In genomic region chr5:85545129-85545528, GRCh38 we compare ENCODE assay signal across 2 cellular contexts.
TF ChIP-seq lines count a peak whose summit lies in the region.

No MANE protein-coding gene starts in this region.

TF ChIP-seq in GM23338, 12 proteins besides CTCF, POLR2A, EP300 and RAD21:
- no peak for TF ChIP-seq STAT1 (IDR thresholded peaks at IDR 0.05; ENCODE audit: unreplicated experiment)
- TF ChIP-seq, protein P1, sequence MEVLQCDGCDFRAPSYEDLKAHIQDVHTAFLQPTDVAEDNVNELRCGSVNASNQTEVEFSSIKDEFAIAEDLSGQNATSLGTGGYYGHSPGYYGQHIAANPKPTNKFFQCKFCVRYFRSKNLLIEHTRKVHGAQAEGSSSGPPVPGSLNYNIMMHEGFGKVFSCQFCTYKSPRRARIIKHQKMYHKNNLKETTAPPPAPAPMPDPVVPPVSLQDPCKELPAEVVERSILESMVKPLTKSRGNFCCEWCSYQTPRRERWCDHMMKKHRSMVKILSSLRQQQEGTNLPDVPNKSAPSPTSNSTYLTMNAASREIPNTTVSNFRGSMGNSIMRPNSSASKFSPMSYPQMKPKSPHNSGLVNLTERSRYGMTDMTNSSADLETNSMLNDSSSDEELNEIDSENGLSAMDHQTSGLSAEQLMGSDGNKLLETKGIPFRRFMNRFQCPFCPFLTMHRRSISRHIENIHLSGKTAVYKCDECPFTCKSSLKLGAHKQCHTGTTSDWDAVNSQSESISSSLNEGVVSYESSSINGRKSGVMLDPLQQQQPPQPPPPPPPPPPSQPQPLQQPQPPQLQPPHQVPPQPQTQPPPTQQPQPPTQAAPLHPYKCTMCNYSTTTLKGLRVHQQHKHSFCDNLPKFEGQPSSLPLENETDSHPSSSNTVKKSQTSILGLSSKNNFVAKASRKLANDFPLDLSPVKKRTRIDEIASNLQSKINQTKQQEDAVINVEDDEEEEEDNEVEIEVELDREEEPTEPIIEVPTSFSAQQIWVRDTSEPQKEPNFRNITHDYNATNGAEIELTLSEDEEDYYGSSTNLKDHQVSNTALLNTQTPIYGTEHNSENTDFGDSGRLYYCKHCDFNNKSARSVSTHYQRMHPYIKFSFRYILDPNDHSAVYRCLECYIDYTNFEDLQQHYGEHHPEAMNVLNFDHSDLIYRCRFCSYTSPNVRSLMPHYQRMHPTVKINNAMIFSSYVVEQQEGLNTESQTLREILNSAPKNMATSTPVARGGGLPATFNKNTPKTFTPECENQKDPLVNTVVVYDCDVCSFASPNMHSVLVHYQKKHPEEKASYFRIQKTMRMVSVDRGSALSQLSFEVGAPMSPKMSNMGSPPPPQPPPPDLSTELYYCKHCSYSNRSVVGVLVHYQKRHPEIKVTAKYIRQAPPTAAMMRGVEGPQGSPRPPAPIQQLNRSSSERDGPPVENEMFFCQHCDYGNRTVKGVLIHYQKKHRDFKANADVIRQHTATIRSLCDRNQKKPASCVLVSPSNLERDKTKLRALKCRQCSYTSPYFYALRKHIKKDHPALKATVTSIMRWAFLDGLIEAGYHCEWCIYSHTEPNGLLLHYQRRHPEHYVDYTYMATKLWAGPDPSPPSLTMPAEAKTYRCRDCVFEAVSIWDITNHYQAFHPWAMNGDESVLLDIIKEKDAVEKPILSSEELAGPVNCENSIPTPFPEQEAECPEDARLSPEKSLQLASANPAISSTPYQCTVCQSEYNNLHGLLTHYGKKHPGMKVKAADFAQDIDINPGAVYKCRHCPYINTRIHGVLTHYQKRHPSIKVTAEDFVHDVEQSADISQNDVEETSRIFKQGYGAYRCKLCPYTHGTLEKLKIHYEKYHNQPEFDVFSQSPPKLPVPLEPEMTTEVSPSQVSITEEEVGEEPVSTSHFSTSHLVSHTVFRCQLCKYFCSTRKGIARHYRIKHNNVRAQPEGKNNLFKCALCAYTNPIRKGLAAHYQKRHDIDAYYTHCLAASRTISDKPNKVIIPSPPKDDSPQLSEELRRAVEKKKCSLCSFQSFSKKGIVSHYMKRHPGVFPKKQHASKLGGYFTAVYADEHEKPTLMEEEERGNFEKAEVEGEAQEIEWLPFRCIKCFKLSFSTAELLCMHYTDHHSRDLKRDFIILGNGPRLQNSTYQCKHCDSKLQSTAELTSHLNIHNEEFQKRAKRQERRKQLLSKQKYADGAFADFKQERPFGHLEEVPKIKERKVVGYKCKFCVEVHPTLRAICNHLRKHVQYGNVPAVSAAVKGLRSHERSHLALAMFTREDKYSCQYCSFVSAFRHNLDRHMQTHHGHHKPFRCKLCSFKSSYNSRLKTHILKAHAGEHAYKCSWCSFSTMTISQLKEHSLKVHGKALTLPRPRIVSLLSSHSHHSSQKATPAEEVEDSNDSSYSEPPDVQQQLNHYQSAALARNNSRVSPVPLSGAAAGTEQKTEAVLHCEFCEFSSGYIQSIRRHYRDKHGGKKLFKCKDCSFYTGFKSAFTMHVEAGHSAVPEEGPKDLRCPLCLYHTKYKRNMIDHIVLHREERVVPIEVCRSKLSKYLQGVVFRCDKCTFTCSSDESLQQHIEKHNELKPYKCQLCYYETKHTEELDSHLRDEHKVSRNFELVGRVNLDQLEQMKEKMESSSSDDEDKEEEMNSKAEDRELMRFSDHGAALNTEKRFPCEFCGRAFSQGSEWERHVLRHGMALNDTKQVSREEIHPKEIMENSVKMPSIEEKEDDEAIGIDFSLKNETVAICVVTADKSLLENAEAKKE (CRISPR knock-in tag; IDR thresholded peaks at IDR 0.05), result peak; percentile 37; the same call in 1 of the 2 replicates
- TF ChIP-seq ETS1 (IDR thresholded peaks at IDR 0.05), result no peak
- no peak for TF ChIP-seq ZNF331 (CRISPR knock-in tag; IDR thresholded peaks at IDR 0.05; ENCODE audit: low read depth)
- TF ChIP-seq POLR2AphosphoS5 (IDR thresholded peaks at IDR 0.05; ENCODE audit: low read depth), result no peak
- no peak for TF ChIP-seq NANOG (IDR thresholded peaks at IDR 0.05; ENCODE audit: borderline replicate concordance)

TF ChIP-seq in H1, 55 proteins besides CTCF, POLR2A, EP300 and RAD21:
- TF ChIP-seq CHD2 (IDR thresholded peaks at IDR 0.05; ENCODE audit: low read length) (no peak), BCL11A (IDR thresholded peaks at IDR 0.05; ENCODE audit: low read depth in 2 of 2, low read length in 2 of 2) (no peak), CREB1 (IDR thresholded peaks at IDR 0.05) (no peak), BRCA1 (IDR thresholded peaks at IDR 0.05; ENCODE audit: low read depth, low read length) (no peak), CEBPB (IDR thresholded peaks at IDR 0.05; ENCODE audit: low read depth, low read length) (no peak), SIX5 (IDR thresholded peaks at IDR 0.05; ENCODE audit: low read depth, low read length) (no peak), PHF8 (conservative IDR thresholded peaks at IDR 0.05; ENCODE audit: low read depth, low read length) (no peak)
TF ChIP-seq in H1: peak in this region for 0.
